Comparison of ENCODE assay signal across 11 cellular contexts in the genomic region with DNA sequence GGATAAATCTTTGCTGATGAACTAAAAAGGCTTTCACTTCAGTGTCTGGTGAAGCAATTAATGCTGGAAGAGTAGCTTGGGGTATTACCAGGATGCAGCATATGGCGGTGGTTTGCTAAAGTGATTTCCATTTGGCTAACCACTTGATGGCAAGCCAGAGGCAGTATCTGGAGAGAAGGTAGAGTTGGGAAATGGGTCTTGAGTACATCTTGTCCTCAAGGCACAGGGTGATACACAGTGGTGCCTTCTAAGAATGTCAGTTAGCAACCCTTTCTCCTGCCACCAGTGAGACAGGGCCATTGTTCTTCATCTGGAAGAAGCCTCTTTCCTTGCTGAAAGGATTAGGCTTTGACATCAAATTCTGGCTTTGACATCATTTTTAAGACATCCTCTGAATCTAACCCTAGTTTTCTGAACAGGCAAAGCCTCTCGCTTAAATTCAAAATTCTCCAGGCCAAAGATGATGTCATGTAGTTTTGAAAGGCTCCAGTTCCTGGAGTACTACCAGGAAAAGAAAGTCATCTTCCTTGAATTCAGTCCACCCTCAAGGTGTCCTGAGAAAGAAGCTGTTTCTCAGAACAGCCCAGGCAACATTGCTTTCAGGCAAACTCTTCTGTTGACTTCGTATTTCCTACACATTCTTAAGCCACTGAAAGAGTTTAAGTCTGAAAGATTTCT.
DNase-seq lines count a peak whose midpoint lies in the region; ATAC-seq and TF ChIP-seq lines count a peak whose summit lies in the region.
"Had no signal": no experiment of that assay in that cellular context is flagged by ENCODE, and none has a peak within 500 bp of the region (broad histone marks: within the 10 kb centered on the region; RNA-seq: fewer than 3 reads in every experiment).

No MANE protein-coding gene starts in this region.

- H3K27me3 ChIP-seq in breast epithelium (no peaks in the 10 kb centered on the region), lower lobe of right lung (ENCODE audit: low read depth) (no peaks in the 10 kb centered on the region), thyroid gland (no peaks in the 10 kb centered on the region)

- peak overlapping the region; percentile 98 for H3K27ac Mint-ChIP-seq in activated T-cell treated with anti-CD3 and anti-CD28 coated beads, Interleukin-2, amount 50 U/mL, for 24 hours
- no peak overlapping the region for H3K27ac Mint-ChIP-seq in Calu3 (ENCODE audit: unreplicated experiment)

- H3K9me3 ChIP-seq in breast epithelium: no peaks in the 10 kb centered on the region
- no peaks in the 10 kb centered on the region for H3K9me3 ChIP-seq in lower lobe of right lung
- no peaks in the 10 kb centered on the region for H3K9me3 ChIP-seq in thyroid gland

- H3K36me3 Mint-ChIP-seq in activated T-cell treated with anti-CD3 and anti-CD28 coated beads, Interleukin-2, amount 50 U/mL, for 24 hours (ENCODE audit: low read depth): peaks cover 100% of the 10 kb centered on the region
- no peaks in the 10 kb centered on the region for H3K36me3 Mint-ChIP-seq in Calu3 (ENCODE audit: insufficient read depth, unreplicated experiment)

- peaks cover 85% of the 10 kb centered on the region for H3K4me1 Mint-ChIP-seq in activated T-cell treated with anti-CD3 and anti-CD28 coated beads, Interleukin-2, amount 50 U/mL, for 24 hours (ENCODE audit: low read depth)
- H3K4me1 Mint-ChIP-seq in Calu3 (ENCODE audit: low read depth, unreplicated experiment): peaks cover 10% of the 10 kb centered on the region

- peaks cover 0 to 28% of the 10 kb centered on the region in 2 donors for H3K4me1 ChIP-seq in breast epithelium
- peaks cover 34% of the 10 kb centered on the region for H3K4me1 ChIP-seq in lower lobe of right lung
- H3K4me1 ChIP-seq in thyroid gland: no peaks in the 10 kb centered on the region

- H3K4me3 Mint-ChIP-seq in activated T-cell treated with anti-CD3 and anti-CD28 coated beads, Interleukin-2, amount 50 U/mL, for 24 hours: peak overlapping the region; percentile 20
- no peak overlapping the region for H3K4me3 Mint-ChIP-seq in Calu3 (ENCODE audit: low read depth, unreplicated experiment)

- H3K4me3 ChIP-seq in breast epithelium (peak overlapping the region in 1 of 3 donors; percentile 18), lower lobe of right lung (no peak overlapping the region), thyroid gland (replicated peaks in 1 of 3) (no peak overlapping the region)

- TF ChIP-seq CTCF in breast epithelium (IDR thresholded peaks at IDR 0.05): peak in 1 of 3 donors; percentile 16
- TF ChIP-seq CTCF in lower lobe of right lung (IDR thresholded peaks at IDR 0.05): no peak
- TF ChIP-seq CTCF in thyroid gland (IDR thresholded peaks at IDR 0.05): no peak
- TF ChIP-seq CTCF in Calu3 (IDR thresholded peaks at IDR 0.05; ENCODE audit: unreplicated experiment): no peak

- peak overlapping the region; percentile 86 for H3K27ac ChIP-seq in breast epithelium
- peak overlapping the region; percentile 42 for H3K27ac ChIP-seq in lower lobe of right lung
- H3K27ac ChIP-seq in thyroid gland: peak overlapping the region in 2 of 3 donors; percentile 29 to 32

- ATAC-seq in lower lobe of right lung (peak; percentile 50 to 56), GM21717 (IDR thresholded peaks at IDR 0.05; ENCODE audit: unreplicated experiment) (no peak)

- no peaks in the 10 kb centered on the region for H3K27me3 Mint-ChIP-seq in activated T-cell treated with anti-CD3 and anti-CD28 coated beads, Interleukin-2, amount 50 U/mL, for 24 hours
- H3K27me3 Mint-ChIP-seq in Calu3 (ENCODE audit: unreplicated experiment): no peaks in the 10 kb centered on the region

- H3K36me3 ChIP-seq in breast epithelium: no peaks in the 10 kb centered on the region
- H3K36me3 ChIP-seq in lower lobe of right lung: peaks cover 36% of the 10 kb centered on the region
- peaks cover 0 to 10% of the 10 kb centered on the region in 2 donors for H3K36me3 ChIP-seq in thyroid gland

- TF ChIP-seq POLR2A in breast epithelium (IDR thresholded peaks at IDR 0.05) (no peak), thyroid gland (IDR thresholded peaks at IDR 0.05) (no peak)

- peaks cover 5% of the 10 kb centered on the region for H3K9me3 Mint-ChIP-seq in activated T-cell treated with anti-CD3 and anti-CD28 coated beads, Interleukin-2, amount 50 U/mL, for 24 hours
- no peaks in the 10 kb centered on the region for H3K9me3 Mint-ChIP-seq in Calu3 (ENCODE audit: low read depth, unreplicated experiment)

- WGBS in thyroid gland, 2 donors: 83% methylated on average over 3 of the region's 3 CpGs

- CTCF ChIA-PET in Calu3 (lab: Charles Lee): no interaction called here

- DNase-seq in activated T-cell treated with anti-CD3 and anti-CD28 coated beads, Interleukin-2, amount 50 U/mL, for 24 hours: no peak
- DNase-seq in activated T-cell treated with anti-CD3 and anti-CD28 coated beads, Interleukin-2, amount 50 U/mL, for 1 hour: no peak
- peak in 1 of 2 donors; percentile 57 for DNase-seq in breast epithelium (ENCODE audit: low spot score in 2 of 2)
- no peak for DNase-seq in lower lobe of right lung
- DNase-seq in thyroid gland: no peak
- no peak for DNase-seq in Calu3
- no peak for DNase-seq in SW 1271 (lab: John Stamatoyannopoulos, UW)
- DNase-seq: AML-193, erythroblast, NCI-H187 had no signal

- BruUV-seq in Calu3 (replicated peaks; lab: Mats Ljungman, UMichigan): no TSS peak

- intact Hi-C loops in breast epithelium (cut with DNase I; ENCODE audit: low total_unique reads): no loop called here
- intact Hi-C loops in lower lobe of right lung (cut with DNase I): no loop called here
- intact Hi-C loops in thyroid gland (cut with DNase I): no loop called here
- intact Hi-C loops in Calu3 (cut with micrococcal nuclease; ENCODE audit: unreplicated experiment): no loop called here

Comparison
In these comparisons a context has a peak if more than half of its experiments do, and no peak if none do; other contexts are left out.
1. H3K27ac ChIP-seq: peak in every context shown above with its lines; median percentile 86 in breast epithelium; 42 in lower lobe of right lung; 30 in thyroid gland.